ENCODE assay signal across 8 cellular contexts in genomic region chr12:22083167-22083566, GRCh38. TPM values are rescaled to one million over a fixed set of nuclear protein-coding genes. Genes with fewer than 3 reads are reported as not detected.
DNase-seq lines count a peak whose midpoint lies in the region; ATAC-seq and TF ChIP-seq lines count a peak whose summit lies in the region.
"Had no signal": no experiment of that assay in that cellular context is flagged by ENCODE, and none has a peak within 500 bp of the region (broad histone marks: within the 10 kb centered on the region; RNA-seq: fewer than 3 reads in every experiment).

No MANE protein-coding gene starts in this region.

- H3K36me3 ChIP-seq in thoracic aorta = no peaks in the 10 kb centered on the region

- no peaks in the 10 kb centered on the region for H3K4me1 Mint-ChIP-seq in activated B cell treated with CpG ODN at 0.5 μM for 24 hours

- in situ Hi-C loops in KBM-7 (cut with MboI; ENCODE audit: low pct_unique_long_range_greater_than_20kb, low sequenced_read_pairs) = loop anchor here (25.0 kb wide), 2 partner anchors 254 to 354 kb away; partner anchors contain the start of gene ST8SIA1

- POLR2A ChIA-PET in activated B cell treated with CpG ODN at 0.5 μM for 24 hours (lab: Charles Lee) = no interaction called here

- no peaks in the 10 kb centered on the region for H3K27me3 Mint-ChIP-seq in activated B cell treated with CpG ODN at 0.5 μM for 24 hours

- ATAC-seq in activated B cell treated with CpG ODN at 0.5 μM for 24 hours (ENCODE audit: low read depth) (peak; percentile 37), thoracic aorta (ENCODE audit: insufficient number of reproducible peaks, low FRiP score, low read depth) (no peak), GM18870 (IDR thresholded peaks at IDR 0.05; ENCODE audit: unreplicated experiment) (no peak)

- CTCF ChIA-PET in activated B cell treated with CpG ODN at 0.5 μM for 24 hours (lab: Charles Lee) = interaction anchor here (0.7 to 2.5 kb wide), 7 partner anchors 18 to 379 kb away, joined by 3 to 16 read pairs (median 5); no protein-coding TSS in a partner anchor

- H3K36me3 Mint-ChIP-seq in activated B cell treated with CpG ODN at 0.5 μM for 24 hours (ENCODE audit: low read depth) = no peaks in the 10 kb centered on the region

- no peaks in the 10 kb centered on the region for H3K9me3 ChIP-seq in thoracic aorta

- H3K9me3 Mint-ChIP-seq in activated B cell treated with CpG ODN at 0.5 μM for 24 hours = no peaks in the 10 kb centered on the region
- H3K9me3 Mint-ChIP-seq: T-helper 1 cell treated with Interleukin-12 subunit alpha and Interleukin-12 subunit beta and Interleukin-4 antibody, amounts not matched to agents 30 μg/mL and 1 μg/mL, for 36 hours had no signal

- H3K27ac ChIP-seq in thoracic aorta = no peak overlapping the region

- no peak overlapping the region for H3K4me3 Mint-ChIP-seq in activated B cell treated with CpG ODN at 0.5 μM for 24 hours
- H3K4me3 Mint-ChIP-seq: T-helper 1 cell treated with Interleukin-12 subunit alpha and Interleukin-12 subunit beta and Interleukin-4 antibody, amounts not matched to agents 30 μg/mL and 1 μg/mL, for 36 hours had no signal

- TF ChIP-seq CTCF in activated B cell treated with CpG ODN at 0.5 μM for 24 hours (IDR thresholded peaks at IDR 0.05) (no peak), thoracic aorta (IDR thresholded peaks at IDR 0.05) (peak; percentile 48)

- DNase-seq in Daoy (ENCODE audit: low read depth) = peak; percentile 5
- DNase-seq in KBM-7 = peak; percentile 40
- no peak for DNase-seq in activated B cell treated with CpG ODN at 0.5 μM for 24 hours
- DNase-seq in glomerular visceral epithelial cell (ENCODE audit: extremely low spot score) = peak; percentile 41
- DNase-seq in thoracic aorta (ENCODE audit: low spot score) = no peak
- DNase-seq in DMS153 treated with DMSO at 0.1 percent for 48 hours (lab: John Stamatoyannopoulos, UW; ENCODE audit: unreplicated experiment) = no peak

- H3K4me1 ChIP-seq in thoracic aorta (ENCODE audit: control insufficient read depth in 1 of 2, low read depth in 2 of 2) = no peaks in the 10 kb centered on the region

- H3K27ac Mint-ChIP-seq in activated B cell treated with CpG ODN at 0.5 μM for 24 hours = no peak overlapping the region
- H3K27ac Mint-ChIP-seq: T-helper 1 cell treated with Interleukin-12 subunit alpha and Interleukin-12 subunit beta and Interleukin-4 antibody, amounts not matched to agents 30 μg/mL and 1 μg/mL, for 36 hours had no signal

- intact Hi-C loops in activated B cell treated with CpG ODN at 0.5 μM for 24 hours (cut with micrococcal nuclease) = loop anchor here (1.0 kb wide), 3 partner anchors 252 to 377 kb away; no protein-coding TSS in a partner anchor

- no peaks in the 10 kb centered on the region for H3K27me3 ChIP-seq in thoracic aorta (replicated peaks; ENCODE audit: insufficient read depth)

- no peak overlapping the region for H3K4me3 ChIP-seq in thoracic aorta

RNA-seq across cellular contexts. Expression of gene CMAS, which starts 37.1 kb away (rescaled TPM):
- total RNA-seq in Daoy (2014; rRNA removed; shearing (Covaris generic)) = 71.3 and 73.7 TPM in 2 replicates
- total RNA-seq in activated B cell treated with CpG ODN at 0.5 μM for 24 hours (15.8 and 16.2 TPM in 2 replicates), thoracic aorta (10 to 100 TPM; 33.7 to 38.7 TPM)

Comparison
In these comparisons a context has a peak if more than half of its experiments do, and no peak if none do; other contexts are left out.
1. DNase-seq: peak in Daoy (single experiment), KBM-7 (single experiment) and glomerular visceral epithelial cell (single experiment); none in activated B cell treated with CpG ODN at 0.5 μM for 24 hours (single experiment), thoracic aorta (single experiment) and DMS153 treated with DMSO at 0.1 percent for 48 hours (single experiment).